1 cellular context compared by ENCODE assay signal in genomic region chr2:231662028-231662810, GRCh38.
TF ChIP-seq lines count a peak whose summit lies in the region.

No MANE protein-coding gene starts in this region.

TF ChIP-seq in GM12878, 131 proteins besides CTCF, POLR2A, EP300 and RAD21 (continued from another document):
- peak; percentile 96 for TF ChIP-seq BACH1 (IDR thresholded peaks at IDR 0.05; ENCODE audit: borderline replicate concordance)
- TF ChIP-seq, protein P1, sequence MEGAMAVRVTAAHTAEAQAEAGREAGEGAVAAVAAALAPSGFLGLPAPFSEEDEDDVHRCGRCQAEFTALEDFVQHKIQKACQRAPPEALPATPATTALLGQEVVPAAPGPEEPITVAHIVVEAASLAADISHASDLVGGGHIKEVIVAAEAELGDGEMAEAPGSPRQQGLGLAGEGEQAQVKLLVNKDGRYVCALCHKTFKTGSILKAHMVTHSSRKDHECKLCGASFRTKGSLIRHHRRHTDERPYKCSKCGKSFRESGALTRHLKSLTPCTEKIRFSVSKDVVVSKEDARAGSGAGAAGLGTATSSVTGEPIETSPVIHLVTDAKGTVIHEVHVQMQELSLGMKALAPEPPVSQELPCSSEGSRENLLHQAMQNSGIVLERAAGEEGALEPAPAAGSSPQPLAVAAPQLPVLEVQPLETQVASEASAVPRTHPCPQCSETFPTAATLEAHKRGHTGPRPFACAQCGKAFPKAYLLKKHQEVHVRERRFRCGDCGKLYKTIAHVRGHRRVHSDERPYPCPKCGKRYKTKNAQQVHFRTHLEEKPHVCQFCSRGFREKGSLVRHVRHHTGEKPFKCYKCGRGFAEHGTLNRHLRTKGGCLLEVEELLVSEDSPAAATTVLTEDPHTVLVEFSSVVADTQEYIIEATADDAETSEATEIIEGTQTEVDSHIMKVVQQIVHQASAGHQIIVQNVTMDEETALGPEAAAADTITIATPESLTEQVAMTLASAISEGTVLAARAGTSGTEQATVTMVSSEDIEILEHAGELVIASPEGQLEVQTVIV (IDR thresholded peaks at IDR 0.05; ENCODE audit: borderline replicate concordance, partially characterized antibody) = peak; percentile 46
- TF ChIP-seq, protein P2, sequence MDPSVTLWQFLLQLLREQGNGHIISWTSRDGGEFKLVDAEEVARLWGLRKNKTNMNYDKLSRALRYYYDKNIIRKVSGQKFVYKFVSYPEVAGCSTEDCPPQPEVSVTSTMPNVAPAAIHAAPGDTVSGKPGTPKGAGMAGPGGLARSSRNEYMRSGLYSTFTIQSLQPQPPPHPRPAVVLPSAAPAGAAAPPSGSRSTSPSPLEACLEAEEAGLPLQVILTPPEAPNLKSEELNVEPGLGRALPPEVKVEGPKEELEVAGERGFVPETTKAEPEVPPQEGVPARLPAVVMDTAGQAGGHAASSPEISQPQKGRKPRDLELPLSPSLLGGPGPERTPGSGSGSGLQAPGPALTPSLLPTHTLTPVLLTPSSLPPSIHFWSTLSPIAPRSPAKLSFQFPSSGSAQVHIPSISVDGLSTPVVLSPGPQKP (IDR thresholded peaks at IDR 0.05; ENCODE audit: low read depth, low read length) = peak; percentile 70; the same call in 1 of the 2 replicates
- TF ChIP-seq ZNF592 (IDR thresholded peaks at IDR 0.05) = peak; percentile 87
- TF ChIP-seq, protein P3, sequence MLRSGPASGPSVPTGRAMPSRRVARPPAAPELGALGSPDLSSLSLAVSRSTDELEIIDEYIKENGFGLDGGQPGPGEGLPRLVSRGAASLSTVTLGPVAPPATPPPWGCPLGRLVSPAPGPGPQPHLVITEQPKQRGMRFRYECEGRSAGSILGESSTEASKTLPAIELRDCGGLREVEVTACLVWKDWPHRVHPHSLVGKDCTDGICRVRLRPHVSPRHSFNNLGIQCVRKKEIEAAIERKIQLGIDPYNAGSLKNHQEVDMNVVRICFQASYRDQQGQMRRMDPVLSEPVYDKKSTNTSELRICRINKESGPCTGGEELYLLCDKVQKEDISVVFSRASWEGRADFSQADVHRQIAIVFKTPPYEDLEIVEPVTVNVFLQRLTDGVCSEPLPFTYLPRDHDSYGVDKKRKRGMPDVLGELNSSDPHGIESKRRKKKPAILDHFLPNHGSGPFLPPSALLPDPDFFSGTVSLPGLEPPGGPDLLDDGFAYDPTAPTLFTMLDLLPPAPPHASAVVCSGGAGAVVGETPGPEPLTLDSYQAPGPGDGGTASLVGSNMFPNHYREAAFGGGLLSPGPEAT (IDR thresholded peaks at IDR 0.05; ENCODE audit: low read depth) = peak; percentile 91
- TF ChIP-seq RFX5 (IDR thresholded peaks at IDR 0.05; ENCODE audit: low read depth, low read length) = 0 out of 2 replicates have a peak, but pooled peaks have one; percentile 64
- TF ChIP-seq ZNF622 (IDR thresholded peaks at IDR 0.05) = no peak
- TF ChIP-seq ZNF207 (IDR thresholded peaks at IDR 0.05; ENCODE audit: borderline replicate concordance) = peak; percentile 100
- 0 out of 2 replicates have a peak, but pooled peaks have one; percentile 53 for TF ChIP-seq NFXL1 (IDR thresholded peaks at IDR 0.05; ENCODE audit: borderline replicate concordance)
- peak; percentile 85; the same call in 1 of the 2 replicates for TF ChIP-seq NBN (IDR thresholded peaks at IDR 0.05)
- TF ChIP-seq, protein P4, sequence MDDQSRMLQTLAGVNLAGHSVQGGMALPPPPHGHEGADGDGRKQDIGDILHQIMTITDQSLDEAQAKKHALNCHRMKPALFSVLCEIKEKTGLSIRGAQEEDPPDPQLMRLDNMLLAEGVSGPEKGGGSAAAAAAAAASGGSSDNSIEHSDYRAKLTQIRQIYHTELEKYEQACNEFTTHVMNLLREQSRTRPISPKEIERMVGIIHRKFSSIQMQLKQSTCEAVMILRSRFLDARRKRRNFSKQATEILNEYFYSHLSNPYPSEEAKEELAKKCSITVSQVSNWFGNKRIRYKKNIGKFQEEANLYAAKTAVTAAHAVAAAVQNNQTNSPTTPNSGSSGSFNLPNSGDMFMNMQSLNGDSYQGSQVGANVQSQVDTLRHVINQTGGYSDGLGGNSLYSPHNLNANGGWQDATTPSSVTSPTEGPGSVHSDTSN (IDR thresholded peaks at IDR 0.05; ENCODE audit: insufficient replicate concordance, low read depth, low read length) = peak; percentile 55
- peak; percentile 36; the same call in 1 of the 2 replicates for TF ChIP-seq TBL1XR1 (IDR thresholded peaks at IDR 0.05; ENCODE audit: low read depth, low read length)
- peak; percentile 73; the same call in 1 of the 2 replicates for TF ChIP-seq TAF1 (IDR thresholded peaks at IDR 0.05; ENCODE audit: borderline replicate concordance, low read depth, low read length)
- peak; percentile 10; the same call in 1 of the 2 replicates for TF ChIP-seq EED (IDR thresholded peaks at IDR 0.05; ENCODE audit: low read depth)
- TF ChIP-seq ASH2L (IDR thresholded peaks at IDR 0.05; ENCODE audit: borderline replicate concordance, low read depth) = no peak
- no peak for TF ChIP-seq WRNIP1 (IDR thresholded peaks at IDR 0.05; ENCODE audit: borderline replicate concordance, low read depth, low read length)
- TF ChIP-seq NKRF (conservative IDR thresholded peaks at IDR 0.05) = peak; percentile 69
- TF ChIP-seq PAX8 (IDR thresholded peaks at IDR 0.05) = peak; percentile 66; the same call in 1 of the 2 replicates
- TF ChIP-seq NR2F1 (conservative IDR thresholded peaks at IDR 0.05) = peak; percentile 81
- no peak for TF ChIP-seq JUND (IDR thresholded peaks at IDR 0.05; ENCODE audit: low read depth, low read length)
- peak in 1 of 2 experiments; percentile 41; a peak in 2 of 3 replicates for TF ChIP-seq EGR1 (IDR thresholded peaks at IDR 0.05; ENCODE audit: borderline replicate concordance in 1 of 2, low read depth in 2 of 2, low read length in 2 of 2)
- peak; percentile 73; the same call in 1 of the 2 replicates for TF ChIP-seq ZNF217 (IDR thresholded peaks at IDR 0.05)
- TF ChIP-seq, protein P5, sequence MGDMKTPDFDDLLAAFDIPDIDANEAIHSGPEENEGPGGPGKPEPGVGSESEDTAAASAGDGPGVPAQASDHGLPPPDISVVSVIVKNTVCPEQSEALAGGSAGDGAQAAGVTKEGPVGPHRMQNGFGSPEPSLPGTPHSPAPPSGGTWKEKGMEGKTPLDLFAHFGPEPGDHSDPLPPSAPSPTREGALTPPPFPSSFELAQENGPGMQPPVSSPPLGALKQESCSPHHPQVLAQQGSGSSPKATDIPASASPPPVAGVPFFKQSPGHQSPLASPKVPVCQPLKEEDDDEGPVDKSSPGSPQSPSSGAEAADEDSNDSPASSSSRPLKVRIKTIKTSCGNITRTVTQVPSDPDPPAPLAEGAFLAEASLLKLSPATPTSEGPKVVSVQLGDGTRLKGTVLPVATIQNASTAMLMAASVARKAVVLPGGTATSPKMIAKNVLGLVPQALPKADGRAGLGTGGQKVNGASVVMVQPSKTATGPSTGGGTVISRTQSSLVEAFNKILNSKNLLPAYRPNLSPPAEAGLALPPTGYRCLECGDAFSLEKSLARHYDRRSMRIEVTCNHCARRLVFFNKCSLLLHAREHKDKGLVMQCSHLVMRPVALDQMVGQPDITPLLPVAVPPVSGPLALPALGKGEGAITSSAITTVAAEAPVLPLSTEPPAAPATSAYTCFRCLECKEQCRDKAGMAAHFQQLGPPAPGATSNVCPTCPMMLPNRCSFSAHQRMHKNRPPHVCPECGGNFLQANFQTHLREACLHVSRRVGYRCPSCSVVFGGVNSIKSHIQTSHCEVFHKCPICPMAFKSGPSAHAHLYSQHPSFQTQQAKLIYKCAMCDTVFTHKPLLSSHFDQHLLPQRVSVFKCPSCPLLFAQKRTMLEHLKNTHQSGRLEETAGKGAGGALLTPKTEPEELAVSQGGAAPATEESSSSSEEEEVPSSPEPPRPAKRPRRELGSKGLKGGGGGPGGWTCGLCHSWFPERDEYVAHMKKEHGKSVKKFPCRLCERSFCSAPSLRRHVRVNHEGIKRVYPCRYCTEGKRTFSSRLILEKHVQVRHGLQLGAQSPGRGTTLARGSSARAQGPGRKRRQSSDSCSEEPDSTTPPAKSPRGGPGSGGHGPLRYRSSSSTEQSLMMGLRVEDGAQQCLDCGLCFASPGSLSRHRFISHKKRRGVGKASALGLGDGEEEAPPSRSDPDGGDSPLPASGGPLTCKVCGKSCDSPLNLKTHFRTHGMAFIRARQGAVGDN (IDR thresholded peaks at IDR 0.05) = peak; percentile 98
- peak; percentile 95 for TF ChIP-seq STAT1 (conservative IDR thresholded peaks at IDR 0.05)
- TF ChIP-seq CHD2 (IDR thresholded peaks at IDR 0.05; ENCODE audit: borderline replicate concordance, low read depth, low read length) = peak; percentile 73
- no peak for TF ChIP-seq HDAC6 (IDR thresholded peaks at IDR 0.05; ENCODE audit: unreplicated experiment)
- peak in 1 of 2 experiments; percentile 42; a peak in 1 of 4 replicates for TF ChIP-seq IKZF2 (IDR thresholded peaks at IDR 0.05)
- no peak for TF ChIP-seq JUNB (IDR thresholded peaks at IDR 0.05)
- peak; percentile 77; the same call in 1 of the 3 replicates for TF ChIP-seq POU2F2 (IDR thresholded peaks at IDR 0.05; ENCODE audit: borderline replicate concordance, low read depth, low read length)
- no peak for TF ChIP-seq CREB1 (IDR thresholded peaks at IDR 0.05; ENCODE audit: low read depth)
- TF ChIP-seq POLR2AphosphoS2 (IDR thresholded peaks at IDR 0.05; ENCODE audit: low read depth, low read length) = peak; percentile 83; the same call in 1 of the 2 replicates
- peak; percentile 99 for TF ChIP-seq YY1 (IDR thresholded peaks at IDR 0.05; ENCODE audit: low read depth, low read length)
- no peak for TF ChIP-seq KAT2A (conservative IDR thresholded peaks at IDR 0.05; ENCODE audit: control insufficient read depth, low read depth, low read length)
- peak; percentile 98 for TF ChIP-seq IKZF1 (conservative IDR thresholded peaks at IDR 0.05)
- TF ChIP-seq KDM1A (IDR thresholded peaks at IDR 0.05; ENCODE audit: borderline replicate concordance) = no peak
